8 cellular contexts compared by ENCODE assay signal in genomic region chr9:127915801-127916664, GRCh38. TPM values are rescaled to one million over a fixed set of nuclear protein-coding genes. Genes with fewer than 3 reads are reported as not detected.
A peak's percentile ranks its signal among the peaks of the same experiment; 100 is the strongest.
DNase-seq lines count a peak whose midpoint lies in the region; TF ChIP-seq lines count a peak whose summit lies in the region.

No MANE protein-coding gene starts in this region.

- H3K4me1 Mint-ChIP-seq in T-helper 1 cell treated with Interleukin-12 subunit alpha and Interleukin-12 subunit beta and Interleukin-4 antibody, amounts not matched to agents 30 μg/mL and 1 μg/mL, for 36 hours (ENCODE audit: low read depth), result peaks cover 49% of the 10 kb centered on the region
- H3K4me1 Mint-ChIP-seq in endodermal cell, result no peaks in the 10 kb centered on the region

- H3K27me3 ChIP-seq in endodermal cell (ENCODE audit: control insufficient read depth, insufficient read depth, low read length, poor library complexity, severe bottlenecking) (peaks cover 10% of the 10 kb centered on the region), neuron (ENCODE audit: insufficient read depth, low read length) (no peaks in the 10 kb centered on the region)

- H2AFZ ChIP-seq in neuron (ENCODE audit: low read depth, low read length), result peak overlapping the region; percentile 87

- H3K4me3 Mint-ChIP-seq in T-helper 1 cell treated with Interleukin-12 subunit alpha and Interleukin-12 subunit beta and Interleukin-4 antibody, amounts not matched to agents 30 μg/mL and 1 μg/mL, for 36 hours, result peak overlapping the region; percentile 85
- peak overlapping the region; percentile 59 for H3K4me3 Mint-ChIP-seq in endodermal cell

- no peaks in the 10 kb centered on the region for H3K27me3 Mint-ChIP-seq in T-helper 1 cell treated with Interleukin-12 subunit alpha and Interleukin-12 subunit beta and Interleukin-4 antibody, amounts not matched to agents 30 μg/mL and 1 μg/mL, for 36 hours (ENCODE audit: low read depth)
- H3K27me3 Mint-ChIP-seq in endodermal cell (ENCODE audit: insufficient read depth), result peaks cover 15% of the 10 kb centered on the region

- TF ChIP-seq CTCF in RWPE1 (conservative IDR thresholded peaks at IDR 0.05; ENCODE audit: low read depth) (no peak), endodermal cell (conservative IDR thresholded peaks at IDR 0.05) (no peak)

- peak overlapping the region; percentile 97 for H3K27ac ChIP-seq in RWPE1
- H3K27ac ChIP-seq in endodermal cell (ENCODE audit: low read depth, low read length), result no peak overlapping the region

- DNase-seq in T-helper 1 cell (no peak), RWPE1 (ENCODE audit: low spot score) (no peak), endodermal cell (peak; percentile 59), NCI-H748 treated with DMSO at 0.1 percent for 48 hours (lab: John Stamatoyannopoulos, UW) (no peak), epidermal melanocyte (ENCODE audit: insufficient read length, low spot score) (no peak), SKM-1 treated with dmso at 0.1 percent for 144 hours (lab: John Stamatoyannopoulos, UW; ENCODE audit: unreplicated experiment) (no peak)

- POLR2A ChIA-PET in RWPE1 (lab: Yijun Ruan, JAX; ENCODE audit: low non-redundant PET), result interaction anchor here (1.1 kb wide), 1 partner anchor 18 kb away, joined by 3 read pairs; no protein-coding TSS in a partner anchor

- H3K36me3 ChIP-seq in endodermal cell (ENCODE audit: control insufficient read depth, insufficient read depth, low read length), result no peaks in the 10 kb centered on the region
- no peaks in the 10 kb centered on the region for H3K36me3 ChIP-seq in neuron (ENCODE audit: insufficient read depth, low read length)

- H3K9ac ChIP-seq in endodermal cell (ENCODE audit: extremely low read depth, low read length, poor library complexity, severe bottlenecking), result no peak overlapping the region

- H3K4me3 ChIP-seq in endodermal cell (ENCODE audit: low read length), result peak overlapping the region; percentile 76
- peak overlapping the region; percentile 78 for H3K4me3 ChIP-seq in neuron (ENCODE audit: low read length)

- H3K36me3 Mint-ChIP-seq in T-helper 1 cell treated with Interleukin-12 subunit alpha and Interleukin-12 subunit beta and Interleukin-4 antibody, amounts not matched to agents 30 μg/mL and 1 μg/mL, for 36 hours (ENCODE audit: low read depth), result peaks cover 17% of the 10 kb centered on the region
- H3K36me3 Mint-ChIP-seq in endodermal cell (ENCODE audit: low read depth), result no peaks in the 10 kb centered on the region

- H3K9me3 ChIP-seq in endodermal cell (ENCODE audit: control insufficient read depth, low read length) (no peaks in the 10 kb centered on the region), neuron (ENCODE audit: low read length) (no peaks in the 10 kb centered on the region)

- 73 to 92% methylated on average over 6 to 23 of the region's 23 CpGs for WGBS in endodermal cell (ENCODE audit: insufficient coverage in 1 of 2, insufficient read length in 1 of 2), 2 experiments

- H3K4me1 ChIP-seq in endodermal cell (ENCODE audit: control insufficient read depth, insufficient read depth, low read length) (no peaks in the 10 kb centered on the region), neuron (ENCODE audit: insufficient read depth, low read length) (peaks cover 13% of the 10 kb centered on the region)

- H3K27ac Mint-ChIP-seq in T-helper 1 cell treated with Interleukin-12 subunit alpha and Interleukin-12 subunit beta and Interleukin-4 antibody, amounts not matched to agents 30 μg/mL and 1 μg/mL, for 36 hours, result peak overlapping the region; percentile 89
- H3K27ac Mint-ChIP-seq in endodermal cell, result no peak overlapping the region

- CTCF ChIA-PET in RWPE1 (lab: Yijun Ruan, JAX), result interaction anchor here (0.8 to 1.0 kb wide), 2 partner anchors 17 to 171 kb away, joined by 4 read pairs; partner anchors contain the start of gene ST6GALNAC6

- no peaks in the 10 kb centered on the region for H3K9me3 Mint-ChIP-seq in T-helper 1 cell treated with Interleukin-12 subunit alpha and Interleukin-12 subunit beta and Interleukin-4 antibody, amounts not matched to agents 30 μg/mL and 1 μg/mL, for 36 hours
- H3K9me3 Mint-ChIP-seq in endodermal cell, result no peaks in the 10 kb centered on the region

RNA-seq across cellular contexts. Expression of gene ST6GALNAC4, which starts 0.8 kb away (rescaled TPM):
- total RNA-seq in endodermal cell, result 10 to 100 TPM in 1 of 2 donors, 1 to 10 TPM in 1; 8.3 to 12.7 TPM
- polyA plus RNA-seq in endodermal cell (2013, experiment 1 of 2), result 14.6 TPM
- 15.4 TPM for polyA plus RNA-seq in endodermal cell (2013, experiment 2 of 2)

RNA-seq across cellular contexts. Expression of gene PIP5KL1, which starts 14.5 kb away (rescaled TPM):
- 1 to 10 TPM; 6.6 to 9.3 TPM for total RNA-seq in endodermal cell
- polyA plus RNA-seq in endodermal cell (2013, experiment 1 of 2), result 3.7 TPM
- 3.3 TPM for polyA plus RNA-seq in endodermal cell (2013, experiment 2 of 2)

RNA-seq across cellular contexts. Expression of gene ST6GALNAC6, which starts 16.6 kb away (rescaled TPM):
- total RNA-seq in endodermal cell, result 10 to 100 TPM; 42.3 to 44.2 TPM
- polyA plus RNA-seq in endodermal cell (2013, experiment 1 of 2), result 25.4 TPM
- 26.0 TPM for polyA plus RNA-seq in endodermal cell (2013, experiment 2 of 2)

RNA-seq across cellular contexts. Expression of gene DPM2, which starts 21.6 kb away (rescaled TPM):
- 10 to 100 TPM; 45.7 TPM for total RNA-seq in endodermal cell
- 39.5 TPM for polyA plus RNA-seq in endodermal cell (2013, experiment 1 of 2)
- polyA plus RNA-seq in endodermal cell (2013, experiment 2 of 2), result 35.1 TPM

RNA-seq across cellular contexts. Expression of gene AK1, which starts 38.6 kb away (rescaled TPM):
- total RNA-seq in endodermal cell, result 10 to 100 TPM; 19.0 to 22.8 TPM
- 58.2 TPM for polyA plus RNA-seq in endodermal cell (2013, experiment 1 of 2)
- 50.8 TPM for polyA plus RNA-seq in endodermal cell (2013, experiment 2 of 2)
